Comparison of ENCODE assay signal across 13 cellular contexts in the genomic region with DNA sequence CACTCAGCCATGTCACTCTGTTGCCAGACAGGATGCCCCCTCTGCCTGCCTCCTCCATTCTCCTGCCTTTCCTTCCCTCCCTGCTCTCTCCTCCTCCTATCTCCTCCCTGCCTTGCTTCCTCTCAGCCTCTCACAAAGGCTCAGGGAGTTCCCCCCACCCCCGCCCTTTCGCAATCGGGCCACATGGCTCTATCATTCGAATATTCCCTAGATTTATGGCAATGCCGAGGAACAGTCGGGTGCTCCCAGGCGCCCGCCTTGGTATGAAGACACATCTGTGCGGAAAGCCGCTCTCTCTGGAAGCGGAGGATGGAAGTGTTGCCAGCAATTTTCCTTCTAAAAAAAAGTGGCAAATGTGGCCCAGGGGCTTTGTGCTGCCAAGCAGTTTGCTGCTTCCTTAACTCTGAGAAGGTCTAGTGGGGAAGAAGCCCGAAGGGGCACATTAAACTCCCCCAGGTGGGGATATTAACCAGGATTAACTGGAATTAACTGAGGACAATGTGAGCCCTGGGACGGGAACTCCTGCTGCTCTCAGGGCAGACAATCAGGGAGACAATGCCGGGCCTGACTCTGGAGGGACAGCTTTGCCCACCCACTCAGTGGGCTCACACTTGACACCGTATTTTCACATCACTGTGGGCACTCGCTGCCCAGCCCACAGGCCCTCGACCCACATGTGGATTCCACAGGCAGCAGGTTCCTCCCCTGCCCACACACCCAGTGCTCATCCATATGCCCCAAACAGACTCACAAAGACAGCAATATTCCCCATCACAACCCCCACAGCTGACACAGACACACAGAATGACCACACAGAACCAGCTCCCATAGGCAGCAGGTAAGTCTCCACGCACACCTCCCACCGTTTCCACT.
DNase-seq lines count a peak whose midpoint lies in the region; ATAC-seq and TF ChIP-seq lines count a peak whose summit lies in the region.
"Had no signal": no experiment of that assay in that cellular context is flagged by ENCODE, and none has a peak within 500 bp of the region (broad histone marks: within the 10 kb centered on the region; RNA-seq: fewer than 3 reads in every experiment).

No MANE protein-coding gene starts in this region.

- 24 to 32% (median 27%) methylated on average over 19 of the region's 19 CpGs for WGBS in psoas muscle, 3 donors

- no peaks in the 10 kb centered on the region for H3K27me3 ChIP-seq in CD4-positive, CD25-positive, alpha-beta regulatory T cell (ENCODE audit: control insufficient read depth, insufficient read depth, low read length)
- H3K27me3 ChIP-seq in psoas muscle (ENCODE audit: insufficient read depth in 3 of 3, low read length in 2 of 3), result peaks cover 0 to 7% (median 2%) of the 10 kb centered on the region in 3 donors
- H3K27me3 ChIP-seq in naive thymus-derived CD4-positive, alpha-beta T cell (ENCODE audit: control insufficient read depth in 2 of 2, insufficient read depth in 2 of 2, low read length in 2 of 2), result no peaks in the 10 kb centered on the region
- H3K27me3 ChIP-seq: breast epithelium, thyroid gland had no signal

- H3K4me1 Mint-ChIP-seq in CD4-positive, CD25-positive, alpha-beta regulatory T cell, result peaks cover 0 to 14% (median 7%) of the 10 kb centered on the region in 4 donors
- H3K4me1 Mint-ChIP-seq in naive thymus-derived CD4-positive, alpha-beta T cell, result peaks cover 7 to 44% (median 8%) of the 10 kb centered on the region in 7 donors

- H3K9me3 Mint-ChIP-seq in CD4-positive, CD25-positive, alpha-beta regulatory T cell, result peaks cover 0 to 1% (median 0%) of the 10 kb centered on the region in 7 donors
- no peaks in the 10 kb centered on the region for H3K9me3 Mint-ChIP-seq in naive thymus-derived CD4-positive, alpha-beta T cell

- H3K36me3 ChIP-seq in CD4-positive, CD25-positive, alpha-beta regulatory T cell (ENCODE audit: control insufficient read depth, insufficient read depth, low read length), result no peaks in the 10 kb centered on the region
- H3K36me3 ChIP-seq in psoas muscle (ENCODE audit: insufficient read depth in 1 of 2, low read depth in 1 of 2), result no peaks in the 10 kb centered on the region
- no peaks in the 10 kb centered on the region for H3K36me3 ChIP-seq in naive thymus-derived CD4-positive, alpha-beta T cell (ENCODE audit: control insufficient read depth in 2 of 3, insufficient read depth in 3 of 3, low read length in 3 of 3)
- H3K36me3 ChIP-seq: breast epithelium, thyroid gland had no signal

- ATAC-seq in CD4-positive, CD25-positive, alpha-beta regulatory T cell (ENCODE audit: low read depth in 2 of 2), result no peak
- peak in 3 of 4 donors; percentile 32 to 47 (median 43) for ATAC-seq in psoas muscle
- no peak for ATAC-seq in HG03039 (IDR thresholded peaks at IDR 0.05; ENCODE audit: unreplicated experiment)
- ATAC-seq in naive thymus-derived CD4-positive, alpha-beta T cell, result no peak
- ATAC-seq: activated CD4-positive, CD25-positive, alpha-beta regulatory T cell treated with anti-CD3 and anti-CD28 coated beads, Interleukin-2, amount 50 U/mL, for 24 hours had no signal

- POLR2A ChIA-PET in naive thymus-derived CD4-positive, alpha-beta T cell (lab: Charles Lee), result no interaction called here

- peaks cover 7% of the 10 kb centered on the region for H3K4me1 ChIP-seq in CD4-positive, CD25-positive, alpha-beta regulatory T cell (ENCODE audit: control insufficient read depth, insufficient read depth, low read length, poor library complexity, severe bottlenecking)
- no peaks in the 10 kb centered on the region for H3K4me1 ChIP-seq in psoas muscle
- H3K4me1 ChIP-seq in naive thymus-derived CD4-positive, alpha-beta T cell (ENCODE audit: control insufficient read depth in 2 of 2, insufficient read depth in 2 of 2, low read length in 2 of 2), result peaks cover under 1 to 5% of the 10 kb centered on the region in 2 donors

- H3K36me3 Mint-ChIP-seq in CD4-positive, CD25-positive, alpha-beta regulatory T cell, result no peaks in the 10 kb centered on the region
- H3K36me3 Mint-ChIP-seq in naive thymus-derived CD4-positive, alpha-beta T cell, result no peaks in the 10 kb centered on the region

- no peak overlapping the region for H3K4me3 Mint-ChIP-seq in CD4-positive, CD25-positive, alpha-beta regulatory T cell
- H3K4me3 Mint-ChIP-seq in naive thymus-derived CD4-positive, alpha-beta T cell, result no peak overlapping the region

- H3K27ac Mint-ChIP-seq in CD4-positive, CD25-positive, alpha-beta regulatory T cell, result peak overlapping the region in 2 of 3 donors; percentile 20 to 82
- H3K27ac Mint-ChIP-seq in naive thymus-derived CD4-positive, alpha-beta T cell, result peak overlapping the region in 2 of 9 donors; percentile 27 to 62

- no peak for DNase-seq in CD4-positive, CD25-positive, alpha-beta regulatory T cell
- DNase-seq in NCI-H524 (lab: John Stamatoyannopoulos, UW) (peak; percentile 51 to 61), epidermal melanocyte (ENCODE audit: insufficient read length, low spot score) (peak; percentile 64), psoas muscle (peak in 1 of 2 donors; percentile 52)
- no peak for DNase-seq in central memory CD4-positive, alpha-beta T cell
- DNase-seq in naive thymus-derived CD4-positive, alpha-beta T cell, result no peak
- no peak for DNase-seq in stimulated activated naive CD4-positive, alpha-beta T cell (lab: John Stamatoyannopoulos, UW)
- DNase-seq: NCI-H69; stimulated activated CD4-positive, alpha-beta T cell treated with anti-CD3 and anti-CD28 coated beads, Interleukin-12 subunit alpha, Interleukin-12 subunit beta, amount 100 ng/mL, for 4 hours had no signal

- TF ChIP-seq CTCF in psoas muscle (IDR thresholded peaks at IDR 0.05), result no peak

- intact Hi-C loops in psoas muscle (cut with DNase I), result no loop called here
- intact Hi-C loops in naive thymus-derived CD4-positive, alpha-beta T cell (cut with micrococcal nuclease), result no loop called here

- H3K9me3 ChIP-seq in CD4-positive, CD25-positive, alpha-beta regulatory T cell (ENCODE audit: control insufficient read depth in 2 of 2, low read length in 2 of 2), result no peaks in the 10 kb centered on the region
- H3K9me3 ChIP-seq in psoas muscle, result no peaks in the 10 kb centered on the region
- no peaks in the 10 kb centered on the region for H3K9me3 ChIP-seq in naive thymus-derived CD4-positive, alpha-beta T cell (ENCODE audit: control insufficient read depth in 2 of 3, low read length in 3 of 3)
- H3K9me3 ChIP-seq: breast epithelium, thyroid gland had no signal

- no peaks in the 10 kb centered on the region for H3K27me3 Mint-ChIP-seq in CD4-positive, CD25-positive, alpha-beta regulatory T cell
- peaks cover 0 to 8% (median 0%) of the 10 kb centered on the region in 5 donors for H3K27me3 Mint-ChIP-seq in naive thymus-derived CD4-positive, alpha-beta T cell

- CTCF ChIA-PET in naive thymus-derived CD4-positive, alpha-beta T cell (lab: Charles Lee), result no interaction called here

- H3K27ac ChIP-seq in CD4-positive, CD25-positive, alpha-beta regulatory T cell (ENCODE audit: insufficient read depth, low read length, poor library complexity, severe bottlenecking), result no peak overlapping the region
- H3K27ac ChIP-seq in psoas muscle, result no peak overlapping the region
- no peak overlapping the region for H3K27ac ChIP-seq in naive thymus-derived CD4-positive, alpha-beta T cell (ENCODE audit: low read depth, low read length)
- H3K27ac ChIP-seq: thyroid gland had no signal

- no peak overlapping the region for H3K4me3 ChIP-seq in CD4-positive, CD25-positive, alpha-beta regulatory T cell (ENCODE audit: low read depth, low read length)
- H3K4me3 ChIP-seq in psoas muscle, result no peak overlapping the region
- H3K4me3 ChIP-seq in naive thymus-derived CD4-positive, alpha-beta T cell (ENCODE audit: low read length), result no peak overlapping the region
- H3K4me3 ChIP-seq: thyroid gland had no signal

Comparison
In these comparisons a context has a peak if more than half of its experiments do, and no peak if none do; other contexts are left out.
1. ATAC-seq: peak in psoas muscle (3 of 4); none in CD4-positive, CD25-positive, alpha-beta regulatory T cell (0 of 2), HG03039 (single experiment) and naive thymus-derived CD4-positive, alpha-beta T cell (single experiment).
2. DNase-seq: peak in NCI-H524 (2 of 2) and epidermal melanocyte (single experiment); none in CD4-positive, CD25-positive, alpha-beta regulatory T cell (0 of 3), central memory CD4-positive, alpha-beta T cell (single experiment), naive thymus-derived CD4-positive, alpha-beta T cell (0 of 9) and stimulated activated naive CD4-positive, alpha-beta T cell (0 of 6).